Comparison of ENCODE assay signal across 15 cellular contexts in genomic region chr15:73809728-73810501, GRCh38. TPM values are rescaled to one million over a fixed set of nuclear protein-coding genes. Genes with fewer than 3 reads are reported as not detected.
DNase-seq lines count a peak whose midpoint lies in the region; FAIRE-seq and TF ChIP-seq lines count a peak whose summit lies in the region.
"Had no signal": no experiment of that assay in that cellular context is flagged by ENCODE, and none has a peak within 500 bp of the region (broad histone marks: within the 10 kb centered on the region; RNA-seq: fewer than 3 reads in every experiment).

No MANE protein-coding gene starts in this region.

- H3K36me3 ChIP-seq in bronchial epithelial cell (ENCODE audit: control insufficient read depth, insufficient read depth, low read length), result no peaks in the 10 kb centered on the region
- H3K36me3 ChIP-seq: stomach had no signal

- peak; percentile 18 for FAIRE-seq in bronchial epithelial cell (lab: Jason Lieb, UNC)

- DNase-seq in NCI-H1092 (lab: John Stamatoyannopoulos, UW) (peak; percentile 16), NCI-H1092 treated with DMSO at 0.1 percent for 48 hours (lab: John Stamatoyannopoulos, UW) (no peak), NCI-H1436 (lab: John Stamatoyannopoulos, UW) (peak; percentile 25), bronchial epithelial cell (ENCODE audit: low read depth) (peak; percentile 26), posterior cingulate gyrus (peak in 8 of 10 donors; percentile 55 to 94 (median 70)), GM13976 (ENCODE audit: low spot score) (no peak), NCI-H2227 (lab: John Stamatoyannopoulos, UW; ENCODE audit: unreplicated experiment) (no peak), Kasumi-1 (lab: John Stamatoyannopoulos, UW) (no peak)
- DNase-seq: activated CD4-positive, CD25-positive, alpha-beta regulatory T cell treated with anti-CD3 and anti-CD28 coated beads, Interleukin-2, amount 50 U/mL, for 72 hours; cerebellar nuclear complex; GDM1; NCI-H2227 treated with DMSO at 0.1 percent for 48 hours; stimulated activated CD4-positive, alpha-beta T cell treated with anti-CD3 and anti-CD28 coated beads, Interleukin-1b, Interleukin-23, amount 100 ng/mL, for 48 hours; stomach had no signal

- intact Hi-C loops in posterior cingulate gyrus (cut with DNase I), result no loop called here

- H3K4me3 ChIP-seq in bronchial epithelial cell (ENCODE audit: low read depth, low read length), result no peak overlapping the region
- H3K4me3 ChIP-seq: stomach had no signal

- in situ Hi-C loops in GM13976 (cut with MboI; ENCODE audit: low sequenced_read_pairs, unreplicated experiment), result no loop called here

- TF ChIP-seq CTCF in bronchial epithelial cell (IDR thresholded peaks at IDR 0.05; ENCODE audit: insufficient read depth, low read length, severe bottlenecking) (no peak), GM13976 (IDR thresholded peaks at IDR 0.05; ENCODE audit: borderline replicate concordance, control extremely low read depth, extremely low read depth, insufficient read depth, missing control alignments) (no peak)

- peaks cover 3% of the 10 kb centered on the region for H3K27me3 ChIP-seq in bronchial epithelial cell (ENCODE audit: control insufficient read depth, insufficient read depth, low read length)

RNA-seq across cellular contexts. Expression of gene INSYN1, which starts 56.8 kb away (rescaled TPM):
- total RNA-seq in bronchial epithelial cell, result under 0.01 and 1.2 TPM in 2 replicates
- total RNA-seq: activated T-helper 17 cell treated with anti-CD3 and anti-CD28 coated beads, Interleukin-2, amount 50 U/mL, for 72 hours had no signal

Comparison
In these comparisons a context has a peak if more than half of its experiments do, and no peak if none do; other contexts are left out.
1. DNase-seq: peak in NCI-H1092 (single experiment), NCI-H1436 (single experiment), bronchial epithelial cell (single experiment) and posterior cingulate gyrus (8 of 10); none in NCI-H1092 treated with DMSO at 0.1 percent for 48 hours (single experiment), GM13976 (single experiment), NCI-H2227 (single experiment) and Kasumi-1 (0 of 2).